24 cellular contexts compared by ENCODE assay signal in genomic region chr12:20628999-20629398, GRCh38.
DNase-seq lines count a peak whose midpoint lies in the region; ATAC-seq and TF ChIP-seq lines count a peak whose summit lies in the region.
"Had no signal": no experiment of that assay in that cellular context is flagged by ENCODE, and none has a peak within 500 bp of the region (broad histone marks: within the 10 kb centered on the region; RNA-seq: fewer than 3 reads in every experiment).

No MANE protein-coding gene starts in this region.

- H3K4me2 ChIP-seq in neural progenitor cell, result no peak overlapping the region

- no peaks in the 10 kb centered on the region for H3F3A ChIP-seq in neural progenitor cell (ENCODE audit: low read depth)

- peaks cover 29% of the 10 kb centered on the region for H3K4me1 ChIP-seq in cardiac muscle cell (ENCODE audit: low read depth)
- peaks cover 5% of the 10 kb centered on the region for H3K4me1 ChIP-seq in colonic mucosa
- peaks cover 10% of the 10 kb centered on the region for H3K4me1 ChIP-seq in neural progenitor cell
- H3K4me1 ChIP-seq in thoracic aorta (ENCODE audit: control insufficient read depth in 1 of 2, low read depth in 2 of 2), result peaks cover 30 to 68% of the 10 kb centered on the region in 2 donors

- H3K4me3 ChIP-seq in cardiac muscle cell (no peak overlapping the region), colonic mucosa (no peak overlapping the region), neural progenitor cell (no peak overlapping the region), thoracic aorta (peak overlapping the region; percentile 52)
- H3K4me3 ChIP-seq: lung, SK-N-MC, thyroid gland had no signal

- H2AFZ ChIP-seq in neural progenitor cell (replicated peaks), result peak overlapping the region; percentile 51

- H3K9ac ChIP-seq in colonic mucosa (ENCODE audit: low read depth in 2 of 2, low read length in 2 of 2) (no peak overlapping the region), neural progenitor cell (no peak overlapping the region)

- H3K27me3 ChIP-seq in cardiac muscle cell (no peaks in the 10 kb centered on the region), colonic mucosa (no peaks in the 10 kb centered on the region), neural progenitor cell (no peaks in the 10 kb centered on the region), thoracic aorta (replicated peaks; ENCODE audit: insufficient read depth) (no peaks in the 10 kb centered on the region)
- H3K27me3 ChIP-seq: thyroid gland had no signal

- no peaks in the 10 kb centered on the region for H4K20me1 ChIP-seq in neural progenitor cell (ENCODE audit: low read depth)

- H3K79me2 ChIP-seq in neural progenitor cell (ENCODE audit: low read depth), result no peaks in the 10 kb centered on the region

- H3K9me3 ChIP-seq in cardiac muscle cell (ENCODE audit: low read depth), result no peaks in the 10 kb centered on the region
- H3K9me3 ChIP-seq in colonic mucosa, result no peaks in the 10 kb centered on the region
- H3K9me3 ChIP-seq in neural progenitor cell (ENCODE audit: low read depth), result no peaks in the 10 kb centered on the region
- H3K9me3 ChIP-seq in thoracic aorta, result no peaks in the 10 kb centered on the region
- H3K9me3 ChIP-seq: thyroid gland had no signal

- ATAC-seq in Right ventricle myocardium superior (ENCODE audit: poor library complexity), result no peak
- ATAC-seq in thoracic aorta (ENCODE audit: insufficient number of reproducible peaks, low FRiP score, low read depth), result no peak
- ATAC-seq: CD8-positive, alpha-beta T cell had no signal

- H3K27me3 Mint-ChIP-seq in neural progenitor cell (ENCODE audit: insufficient read depth, low read depth), result no peaks in the 10 kb centered on the region
- H3K27me3 Mint-ChIP-seq: activated CD4-positive, alpha-beta memory T cell treated with anti-CD3 and anti-CD28 coated beads, Interleukin-2, amount 10 ng/mL, durations not matched to agents 7 days and 5 days; activated naive CD8-positive, alpha-beta T cell treated with anti-CD3 and anti-CD28 coated beads, Interleukin-2, amount 10 ng/mL, durations not matched to agents 7 days and 5 days had no signal

- DNase-seq in cardiac muscle cell (ENCODE audit: low read depth in 1 of 2, low spot score in 1 of 2) (no peak), Right ventricle myocardium superior (no peak), colonic mucosa (no peak), neural progenitor cell (ENCODE audit: low spot score) (no peak), thoracic aorta (ENCODE audit: low spot score) (no peak), occipital lobe (lab: John Stamatoyannopoulos, UW) (no peak), ureter (ENCODE audit: low spot score) (no peak), midbrain (lab: John Stamatoyannopoulos, UW) (no peak)
- DNase-seq: 8988T; activated CD4-positive, alpha-beta memory T cell treated with anti-CD3 and anti-CD28 coated beads, Interleukin-2, amount 10 ng/mL, durations not matched to agents 7 days and 5 days; activated CD4-positive, CD25-positive, alpha-beta regulatory T cell treated with anti-CD3 and anti-CD28 coated beads, Interleukin-2, amount 50 U/mL, for 72 hours; activated effector memory CD4-positive, alpha-beta T cell treated with Interleukin-2 at 50 U/mL for 16 hours; activated naive CD8-positive, alpha-beta T cell treated with anti-CD3 and anti-CD28 coated beads, Interleukin-2, amount 10 ng/mL, durations not matched to agents 7 days and 5 days; CD8-positive, alpha-beta T cell; effector CD4-positive, alpha-beta T cell; foreskin melanocyte; NCI-H1092; NCI-H187; stimulated activated CD4-positive, alpha-beta T cell treated with anti-CD3 and anti-CD28 coated beads, Interleukin-4, amount 100 ng/mL, for 4 hours; stimulated activated naive CD4-positive, alpha-beta T cell had no signal

- H3K36me3 ChIP-seq in cardiac muscle cell, result no peaks in the 10 kb centered on the region
- H3K36me3 ChIP-seq in colonic mucosa, result no peaks in the 10 kb centered on the region
- H3K36me3 ChIP-seq in neural progenitor cell, result no peaks in the 10 kb centered on the region
- H3K36me3 ChIP-seq in thoracic aorta, result no peaks in the 10 kb centered on the region
- H3K36me3 ChIP-seq: thyroid gland had no signal

- TF ChIP-seq CTCF in cardiac muscle cell (IDR thresholded peaks at IDR 0.05; ENCODE audit: low read depth, low read length), result no peak
- no peak for TF ChIP-seq CTCF in colonic mucosa (IDR thresholded peaks at IDR 0.05)
- TF ChIP-seq CTCF in neural progenitor cell (IDR thresholded peaks at IDR 0.05), result no peak
- no peak for TF ChIP-seq CTCF in thoracic aorta (IDR thresholded peaks at IDR 0.05)

- H3K36me3 Mint-ChIP-seq in neural progenitor cell, result no peaks in the 10 kb centered on the region
- H3K36me3 Mint-ChIP-seq: activated naive CD8-positive, alpha-beta T cell treated with anti-CD3 and anti-CD28 coated beads, Interleukin-2, amount 10 ng/mL, durations not matched to agents 7 days and 5 days; CD8-positive, alpha-beta T cell had no signal

- H3K4me1 Mint-ChIP-seq in neural progenitor cell, result peaks cover 8% of the 10 kb centered on the region
- H3K4me1 Mint-ChIP-seq: activated CD4-positive, alpha-beta memory T cell treated with anti-CD3 and anti-CD28 coated beads, Interleukin-2, amount 10 ng/mL, durations not matched to agents 7 days and 5 days; activated naive CD8-positive, alpha-beta T cell treated with anti-CD3 and anti-CD28 coated beads, Interleukin-2, amount 10 ng/mL, durations not matched to agents 7 days and 5 days had no signal

- intact Hi-C loops in Right ventricle myocardium superior (cut with DNase I) (no loop called here), colonic mucosa (cut with DNase I) (no loop called here)

- no peaks in the 10 kb centered on the region for H3K9me3 Mint-ChIP-seq in neural progenitor cell
- H3K9me3 Mint-ChIP-seq: activated CD4-positive, alpha-beta memory T cell treated with anti-CD3 and anti-CD28 coated beads, Interleukin-2, amount 10 ng/mL, durations not matched to agents 7 days and 5 days; activated naive CD8-positive, alpha-beta T cell treated with anti-CD3 and anti-CD28 coated beads, Interleukin-2, amount 10 ng/mL, durations not matched to agents 7 days and 5 days; CD8-positive, alpha-beta T cell; T-helper 1 cell treated with Interleukin-12 subunit alpha and Interleukin-12 subunit beta and Interleukin-4 antibody, amounts not matched to agents 30 μg/mL and 1 μg/mL, for 36 hours had no signal

- H3K27ac ChIP-seq in cardiac muscle cell (peak overlapping the region; percentile 69), colonic mucosa (peak overlapping the region; percentile 59), neural progenitor cell (no peak overlapping the region), thoracic aorta (peak overlapping the region; percentile 73 to 82)
- H3K27ac ChIP-seq: SK-N-MC had no signal

- no peak overlapping the region for H3K4me3 Mint-ChIP-seq in neural progenitor cell
- H3K4me3 Mint-ChIP-seq: activated CD4-positive, alpha-beta memory T cell treated with anti-CD3 and anti-CD28 coated beads, Interleukin-2, amount 10 ng/mL, durations not matched to agents 7 days and 5 days; activated naive CD8-positive, alpha-beta T cell treated with anti-CD3 and anti-CD28 coated beads, Interleukin-2, amount 10 ng/mL, durations not matched to agents 7 days and 5 days; CD8-positive, alpha-beta T cell; T-helper 1 cell treated with Interleukin-12 subunit alpha and Interleukin-12 subunit beta and Interleukin-4 antibody, amounts not matched to agents 30 μg/mL and 1 μg/mL, for 36 hours had no signal

- H3K27ac Mint-ChIP-seq in neural progenitor cell, result no peak overlapping the region
- H3K27ac Mint-ChIP-seq: activated CD4-positive, alpha-beta memory T cell treated with anti-CD3 and anti-CD28 coated beads, Interleukin-2, amount 10 ng/mL, durations not matched to agents 7 days and 5 days; activated naive CD8-positive, alpha-beta T cell treated with anti-CD3 and anti-CD28 coated beads, Interleukin-2, amount 10 ng/mL, durations not matched to agents 7 days and 5 days; CD8-positive, alpha-beta T cell; T-helper 1 cell treated with Interleukin-12 subunit alpha and Interleukin-12 subunit beta and Interleukin-4 antibody, amounts not matched to agents 30 μg/mL and 1 μg/mL, for 36 hours had no signal
